In genomic region chr10:451021-451471, GRCh38 we compare ENCODE assay signal across 8 cellular contexts.
DNase-seq lines count a peak whose midpoint lies in the region; ATAC-seq and TF ChIP-seq lines count a peak whose summit lies in the region.

No MANE protein-coding gene starts in this region.

- H4K20me1 ChIP-seq in DND-41 (ENCODE audit: insufficient read depth, low read length) (peaks cover 43% of the 10 kb centered on the region), OCI-LY3 (ENCODE audit: insufficient read depth, low read length) (no peaks in the 10 kb centered on the region)

- DNase-seq in DND-41 (peak; percentile 86), mucosa of gallbladder (ENCODE audit: low spot score) (no peak), middle frontal gyrus (ENCODE audit: extremely low spot score, low spot score) (no peak), NCI-H748 treated with DMSO at 0.1 percent for 48 hours (lab: John Stamatoyannopoulos, UW) (no peak)
- DNase-seq in activated naive CD4-positive, alpha-beta T cell treated with anti-CD3 and anti-CD28 coated beads, Interleukin-2, amount 50 U/mL, for 16 hours: peak; percentile 63
- DNase-seq in stimulated activated CD4-positive, alpha-beta T cell treated with anti-CD3 and anti-CD28 coated beads, Interleukin-15, amount 100 ng/mL, for 1 hour (ENCODE audit: low read depth in 1 of 2, low spot score in 1 of 2): peak; percentile 8 to 40

- peaks cover 32% of the 10 kb centered on the region for H3K27me3 ChIP-seq in DND-41 (ENCODE audit: insufficient read depth, low read length, poor library complexity)
- peaks cover 8% of the 10 kb centered on the region; the same call in 1 of the 2 replicates for H3K27me3 ChIP-seq in OCI-LY3 (ENCODE audit: low read depth, low read length)

- no peaks in the 10 kb centered on the region for H3K36me3 ChIP-seq in DND-41 (ENCODE audit: insufficient read depth, low read length)
- H3K36me3 ChIP-seq in OCI-LY3 (replicated peaks; ENCODE audit: low read depth, low read length): no peaks in the 10 kb centered on the region

- H3K27ac ChIP-seq in DND-41 (ENCODE audit: low read length): no peak overlapping the region
- H3K27ac ChIP-seq in OCI-LY3 (ENCODE audit: low read length): no peak overlapping the region

- ATAC-seq in DND-41 (ENCODE audit: insufficient read depth, low read depth) (peak; percentile 99), GM21786 (IDR thresholded peaks at IDR 0.05; ENCODE audit: unreplicated experiment) (peak; percentile 90)

- H3K9me3 ChIP-seq in DND-41 (ENCODE audit: insufficient read depth, low read length, severe bottlenecking): no peaks in the 10 kb centered on the region
- H3K9me3 ChIP-seq in OCI-LY3 (ENCODE audit: insufficient read depth, low read length): no peaks in the 10 kb centered on the region

- H3K4me2 ChIP-seq in DND-41 (ENCODE audit: insufficient read depth, low read length) (peak overlapping the region; percentile 44; the same call in 1 of the 2 replicates), OCI-LY3 (ENCODE audit: low read length) (peak overlapping the region; percentile 84)

- H3K4me3 ChIP-seq in DND-41 (ENCODE audit: low read depth in 1 of 2, low read length in 2 of 2): no peak overlapping the region
- peak overlapping the region; percentile 60 for H3K4me3 ChIP-seq in OCI-LY3 (ENCODE audit: low read length)

- H3K9ac ChIP-seq in DND-41 (ENCODE audit: low read depth, low read length) (no peak overlapping the region), OCI-LY3 (ENCODE audit: low read length) (no peak overlapping the region)

- TF ChIP-seq CTCF in DND-41 (IDR thresholded peaks at IDR 0.05; ENCODE audit: borderline replicate concordance, extremely low read depth, low read length, poor library complexity, severe bottlenecking): no peak
- no peak for TF ChIP-seq CTCF in OCI-LY3 (IDR thresholded peaks at IDR 0.05; ENCODE audit: low read depth, low read length)

- H2AFZ ChIP-seq in DND-41 (ENCODE audit: low read depth, low read length): no peak overlapping the region
- H2AFZ ChIP-seq in OCI-LY3 (ENCODE audit: low read depth, low read length): peak overlapping the region; percentile 65; the same call in 1 of the 2 replicates

- H3K79me2 ChIP-seq in DND-41 (ENCODE audit: insufficient read depth, low read length) (no peaks in the 10 kb centered on the region), OCI-LY3 (ENCODE audit: low read length) (no peaks in the 10 kb centered on the region)

- H3K4me1 ChIP-seq in DND-41 (ENCODE audit: insufficient read depth, low read length) (peaks cover 35% of the 10 kb centered on the region), OCI-LY3 (ENCODE audit: low read length) (peaks cover 11% of the 10 kb centered on the region)

Comparison
In these comparisons a context has a peak if more than half of its experiments do, and no peak if none do; other contexts are left out.
1. DNase-seq: peak in DND-41 (single experiment), activated naive CD4-positive, alpha-beta T cell treated with anti-CD3 and anti-CD28 coated beads, Interleukin-2, amount 50 U/mL, for 16 hours (single experiment) and stimulated activated CD4-positive, alpha-beta T cell treated with anti-CD3 and anti-CD28 coated beads, Interleukin-15, amount 100 ng/mL, for 1 hour (2 of 2); none in mucosa of gallbladder (single experiment), middle frontal gyrus (single experiment) and NCI-H748 treated with DMSO at 0.1 percent for 48 hours (single experiment).